ENCODE assay signal across 29 cellular contexts in the genomic region with DNA sequence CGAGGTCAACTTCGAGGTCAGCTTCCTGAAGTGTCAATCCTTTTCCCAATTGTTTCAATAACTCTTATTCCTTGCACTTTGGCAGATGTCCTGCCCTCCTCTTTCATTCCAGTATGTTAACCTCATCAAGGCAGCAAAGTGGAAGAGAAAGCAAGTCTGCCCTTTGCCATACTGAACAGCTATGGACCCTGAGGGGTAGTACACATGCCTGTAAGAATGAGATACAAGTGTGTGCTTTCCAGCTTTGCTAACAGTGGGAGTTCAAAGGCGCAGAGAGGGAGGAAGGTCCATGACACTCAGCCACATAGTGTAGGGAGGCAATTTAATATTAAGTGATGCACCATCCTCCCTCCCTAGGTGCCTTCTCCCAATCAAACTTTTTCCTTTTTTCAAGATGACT.
"Had no signal": no experiment of that assay in that cellular context is flagged by ENCODE, and none has a peak within 500 bp of the region (broad histone marks: within the 10 kb centered on the region; RNA-seq: fewer than 3 reads in every experiment).

No MANE protein-coding gene starts in this region.

- H3K36me3 Mint-ChIP-seq: natural killer cell had no signal

- H2AFZ ChIP-seq: neural progenitor cell, parathyroid adenoma had no signal

- H3K4me1 ChIP-seq: neural progenitor cell, parathyroid adenoma, psoas muscle, right lobe of liver, sigmoid colon, stomach, suprapubic skin, testis, tibial artery, transverse colon, upper lobe of left lung, vagina had no signal

- H3K4me2 ChIP-seq: neural progenitor cell had no signal

- H3K9ac ChIP-seq: neural progenitor cell, parathyroid adenoma had no signal

- H3K4me1 Mint-ChIP-seq: natural killer cell; nephron; stimulated activated effector memory CD8-positive, alpha-beta T cell treated with anti-CD3 and anti-CD28 coated beads, Interleukin-12 subunit alpha, Interleukin-12 subunit beta, amount 100 ng/mL, for 72 hours; stimulated activated naive B cell treated with anti-CD40 and anti-IgM and Interleukin-4, amounts not matched to agents 10 μg/mL and 1 μg/mL and 100 μg/mL, for 72 hours had no signal

- FAIRE-seq: small intestine, urothelium cell line had no signal

- H3K36me3 ChIP-seq: neural progenitor cell, ovary, transverse colon, vagina had no signal

- H3K9me3 Mint-ChIP-seq: natural killer cell; stimulated activated effector memory CD8-positive, alpha-beta T cell treated with anti-CD3 and anti-CD28 coated beads, Interleukin-12 subunit alpha, Interleukin-12 subunit beta, amount 100 ng/mL, for 72 hours; stimulated activated naive B cell treated with anti-CD40 and anti-IgM and Interleukin-4, amounts not matched to agents 10 μg/mL and 1 μg/mL and 100 μg/mL, for 72 hours; stimulated activated naive CD8-positive, alpha-beta T cell treated with anti-CD3 and anti-CD28 coated beads, Interleukin-15, Interleukin-2, amounts not matched to agents 100 ng/mL and 50 ng/mL, for 24 hours had no signal

- H3K9me3 ChIP-seq: ovary, psoas muscle, right lobe of liver, sigmoid colon, stomach, suprapubic skin, testis, tibial artery, transverse colon, upper lobe of left lung, vagina had no signal

- H3K27me3 ChIP-seq: neural progenitor cell, ovary, right lobe of liver, sigmoid colon, stomach, suprapubic skin, testis, tibial artery, transverse colon, upper lobe of left lung, vagina had no signal

- DNase-seq: natural killer cell; occipital lobe; ovary; posterior cingulate gyrus; psoas muscle; right cardiac atrium; right lobe of liver; sigmoid colon; small intestine; stimulated activated CD4-positive, alpha-beta T cell treated with anti-CD3 and anti-CD28 coated beads, Interleukin-15, amount 100 ng/mL, for 24 hours; stimulated activated CD4-positive, alpha-beta T cell treated with anti-CD3 and anti-CD28 coated beads, Interleukin-2, amount 100 ng/mL, for 24 hours; stimulated activated CD4-positive, alpha-beta T cell treated with anti-CD3 and anti-CD28 coated beads, Interleukin-2, amount 100 ng/mL, for 48 hours; stimulated activated CD4-positive, alpha-beta T cell treated with anti-CD3 and anti-CD28 coated beads, Interleukin-4, amount 100 ng/mL, for 24 hours; stimulated activated naive B cell treated with anti-CD40 and anti-IgM and Interleukin-4, amounts not matched to agents 10 μg/mL and 1 μg/mL and 100 μg/mL, for 72 hours; stimulated activated naive CD4-positive, alpha-beta T cell treated with Interleukin-2 at 50 U/mL for 16 hours; stomach; testis; tibial artery; transverse colon; upper lobe of left lung had no signal

- ATAC-seq: natural killer cell; psoas muscle; right cardiac atrium; stimulated activated effector memory CD8-positive, alpha-beta T cell treated with anti-CD3 and anti-CD28 coated beads, Interleukin-12 subunit alpha, Interleukin-12 subunit beta, amount 100 ng/mL, for 72 hours; stimulated activated naive B cell treated with anti-CD40 and anti-IgM and Interleukin-4, amounts not matched to agents 10 μg/mL and 1 μg/mL and 100 μg/mL, for 72 hours had no signal

- H3K27ac Mint-ChIP-seq: natural killer cell; nephron; neural progenitor cell; stimulated activated effector memory CD8-positive, alpha-beta T cell treated with anti-CD3 and anti-CD28 coated beads, Interleukin-12 subunit alpha, Interleukin-12 subunit beta, amount 100 ng/mL, for 72 hours; stimulated activated naive B cell treated with anti-CD40 and anti-IgM and Interleukin-4, amounts not matched to agents 10 μg/mL and 1 μg/mL and 100 μg/mL, for 72 hours; stimulated activated naive CD8-positive, alpha-beta T cell treated with anti-CD3 and anti-CD28 coated beads, Interleukin-15, Interleukin-2, amounts not matched to agents 100 ng/mL and 50 ng/mL, for 24 hours had no signal

- H3K4me3 Mint-ChIP-seq: natural killer cell; nephron; neural progenitor cell; stimulated activated effector memory CD8-positive, alpha-beta T cell treated with anti-CD3 and anti-CD28 coated beads, Interleukin-12 subunit alpha, Interleukin-12 subunit beta, amount 100 ng/mL, for 72 hours; stimulated activated naive B cell treated with anti-CD40 and anti-IgM and Interleukin-4, amounts not matched to agents 10 μg/mL and 1 μg/mL and 100 μg/mL, for 72 hours; stimulated activated naive CD8-positive, alpha-beta T cell treated with anti-CD3 and anti-CD28 coated beads, Interleukin-15, Interleukin-2, amounts not matched to agents 100 ng/mL and 50 ng/mL, for 24 hours had no signal

- H3K27ac ChIP-seq: neural progenitor cell, ovary, parathyroid adenoma, psoas muscle, right lobe of liver, sigmoid colon, stomach, suprapubic skin, testis, tibial artery, transverse colon, upper lobe of left lung, vagina had no signal

- H3K27me3 Mint-ChIP-seq: progenitor cell of endocrine pancreas; stimulated activated naive B cell treated with anti-CD40 and anti-IgM and Interleukin-4, amounts not matched to agents 10 μg/mL and 1 μg/mL and 100 μg/mL, for 72 hours; stimulated activated naive CD8-positive, alpha-beta T cell treated with anti-CD3 and anti-CD28 coated beads, Interleukin-15, Interleukin-2, amounts not matched to agents 100 ng/mL and 50 ng/mL, for 24 hours had no signal

- H3K4me3 ChIP-seq: neural progenitor cell, ovary, psoas muscle, right lobe of liver, sigmoid colon, stomach, suprapubic skin, testis, tibial artery, transverse colon, upper lobe of left lung, vagina had no signal

- H3K79me2 ChIP-seq: parathyroid adenoma had no signal
